21 cellular contexts compared by ENCODE assay signal in genomic region chr13:46968450-46968849, GRCh38.
"Had no signal": no experiment of that assay in that cellular context is flagged by ENCODE, and none has a peak within 500 bp of the region (broad histone marks: within the 10 kb centered on the region; RNA-seq: fewer than 3 reads in every experiment).

No MANE protein-coding gene starts in this region.

- H3K27ac ChIP-seq: coronary artery, dorsolateral prefrontal cortex, esophagus muscularis mucosa, foreskin keratinocyte, gastroesophageal sphincter, heart left ventricle, hepatocyte, left lung, lower lobe of right lung had no signal

- H3K4me3 Mint-ChIP-seq: immature natural killer cell, mesothelial cell of epicardium had no signal

- ATAC-seq: foreskin keratinocyte, gastroesophageal sphincter, heart left ventricle, left cardiac atrium, left lung, left ventricle myocardium superior, lower lobe of right lung, mucosa of descending colon had no signal

- H2AFZ ChIP-seq: hepatocyte had no signal

- H3K27me3 ChIP-seq: dorsolateral prefrontal cortex, esophagus muscularis mucosa, foreskin keratinocyte, gastroesophageal sphincter, heart left ventricle, hepatocyte, left lung had no signal

- DNase-seq: dermis blood vessel endothelial cell; dorsolateral prefrontal cortex; effector CD4-positive, alpha-beta T cell; effector memory CD4-positive, alpha-beta T cell; foreskin keratinocyte; heart left ventricle; hypothalamus; immature natural killer cell; islet precursor cell; kidney; left cardiac atrium; left lung; left ventricle myocardium superior; lower lobe of right lung; mesenchymal stem cell; mucosa of descending colon had no signal

- H3K4me3 ChIP-seq: coronary artery, dorsolateral prefrontal cortex, esophagus muscularis mucosa, gastroesophageal sphincter, heart left ventricle, hepatocyte, left lung, lower lobe of right lung, mucosa of descending colon had no signal

- H3K4me2 ChIP-seq: hepatocyte had no signal

- H3K4me1 ChIP-seq: esophagus muscularis mucosa, foreskin keratinocyte, gastroesophageal sphincter, heart left ventricle, left lung, lower lobe of right lung had no signal

- H3K36me3 ChIP-seq: esophagus muscularis mucosa, gastroesophageal sphincter, heart left ventricle, left lung, lower lobe of right lung had no signal

- H3K36me3 Mint-ChIP-seq: immature natural killer cell, mesothelial cell of epicardium had no signal

- H3K27ac Mint-ChIP-seq: immature natural killer cell, mesothelial cell of epicardium had no signal

- H3K4me1 Mint-ChIP-seq: immature natural killer cell, mesothelial cell of epicardium had no signal

- H3K79me2 ChIP-seq: hepatocyte had no signal

- H3K9me3 ChIP-seq: esophagus muscularis mucosa, gastroesophageal sphincter, heart left ventricle, left lung, lower lobe of right lung, mucosa of descending colon had no signal
